11 cellular contexts compared by ENCODE assay signal in the genomic region with DNA sequence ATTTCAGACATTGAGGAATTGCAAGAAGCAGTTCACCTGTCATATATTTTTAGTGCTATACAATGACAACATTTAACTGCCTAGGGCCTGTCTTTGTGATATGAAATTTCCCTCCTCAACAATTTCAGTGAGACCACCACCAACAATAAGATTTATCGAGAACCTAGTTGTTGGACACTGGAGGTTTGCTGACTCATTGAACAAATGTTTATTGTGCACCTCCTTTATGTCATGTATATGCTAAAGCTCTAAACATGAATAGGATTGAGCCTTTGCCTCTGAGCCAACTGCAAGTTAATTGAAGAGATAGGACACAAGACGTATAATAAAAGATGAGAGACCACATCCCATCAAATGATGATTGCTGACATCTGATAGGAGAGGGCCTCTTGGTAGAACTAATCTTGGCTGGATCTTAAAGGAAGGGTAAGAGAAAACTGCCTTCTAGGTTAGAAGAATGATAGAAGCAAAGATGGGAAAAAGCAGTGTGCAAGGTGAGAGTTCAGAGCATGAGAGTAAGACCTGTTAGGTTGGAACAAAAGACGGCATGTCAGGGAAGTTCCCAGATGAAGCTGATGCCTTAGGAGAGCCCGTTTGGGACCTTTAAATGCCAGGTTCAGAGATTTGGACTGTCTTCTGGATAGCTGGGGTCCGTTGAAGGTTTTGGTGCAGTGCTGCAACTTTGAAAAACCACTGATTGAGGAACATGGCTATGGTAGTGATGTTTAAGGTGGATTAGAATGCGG.
DNase-seq lines count a peak whose midpoint lies in the region; ATAC-seq, FAIRE-seq and TF ChIP-seq lines count a peak whose summit lies in the region.
"Had no signal": no experiment of that assay in that cellular context is flagged by ENCODE, and none has a peak within 500 bp of the region (broad histone marks: within the 10 kb centered on the region; RNA-seq: fewer than 3 reads in every experiment).

No MANE protein-coding gene starts in this region.

- peak overlapping the region; percentile 90 for H3K27ac Mint-ChIP-seq in activated naive CD4-positive, alpha-beta T cell treated with anti-CD3 and anti-CD28 coated beads for 36 hours
- H3K27ac Mint-ChIP-seq in activated CD4-positive, alpha-beta memory T cell treated with anti-CD3 and anti-CD28 coated beads, Interleukin-2, amount 10 ng/mL, durations not matched to agents 7 days and 5 days: peak overlapping the region; percentile 40

- TF ChIP-seq EP300 in HepG2 (IDR thresholded peaks at IDR 0.05; ENCODE audit: low read depth in 2 of 2, low read length in 2 of 2) (no peak), HepG2 (CRISPR knock-in tag; IDR thresholded peaks at IDR 0.05; ENCODE audit: borderline replicate concordance) (no peak), suprapubic skin (IDR thresholded peaks at IDR 0.05) (no peak)

- in situ Hi-C loops in HepG2 (cut with HindIII; ENCODE audit: extremely low pct_ligation_motif_present, low pct_unique_long_range_greater_than_20kb): no loop called here

- H3K36me3 ChIP-seq in HepG2 (replicated peaks in 1 of 2; ENCODE audit: control insufficient read depth in 1 of 2, insufficient read depth in 2 of 2, low read length in 2 of 2) (peaks cover 16 to 43% of the 10 kb centered on the region in 2 experiments), suprapubic skin (no peaks in the 10 kb centered on the region)

- peak overlapping the region; percentile 46 for H3K9ac ChIP-seq in HepG2 (ENCODE audit: insufficient read depth, low read depth, low read length)

- H3K4me2 ChIP-seq in HepG2 (ENCODE audit: low read depth, low read length): peak overlapping the region; percentile 75

- H3K4me1 Mint-ChIP-seq in activated naive CD4-positive, alpha-beta T cell treated with anti-CD3 and anti-CD28 coated beads for 36 hours (ENCODE audit: low read depth): peaks cover 85% of the 10 kb centered on the region
- peaks cover 67% of the 10 kb centered on the region for H3K4me1 Mint-ChIP-seq in activated CD4-positive, alpha-beta memory T cell treated with anti-CD3 and anti-CD28 coated beads, Interleukin-2, amount 10 ng/mL, durations not matched to agents 7 days and 5 days

- no peak for TF ChIP-seq RAD21 in HepG2 (CRISPR knock-in tag; IDR thresholded peaks at IDR 0.05)

- H3K4me1 ChIP-seq in HepG2 (ENCODE audit: insufficient read depth, low read length) (peaks cover 88% of the 10 kb centered on the region), suprapubic skin (peaks cover 53% of the 10 kb centered on the region)

- peaks cover 58% of the 10 kb centered on the region for H4K20me1 ChIP-seq in HepG2 (ENCODE audit: insufficient read depth, low read length)

- H3K9me3 Mint-ChIP-seq in activated naive CD4-positive, alpha-beta T cell treated with anti-CD3 and anti-CD28 coated beads for 36 hours: no peaks in the 10 kb centered on the region
- no peaks in the 10 kb centered on the region for H3K9me3 Mint-ChIP-seq in activated CD4-positive, alpha-beta memory T cell treated with anti-CD3 and anti-CD28 coated beads, Interleukin-2, amount 10 ng/mL, durations not matched to agents 7 days and 5 days

- H2AFZ ChIP-seq in HepG2 (ENCODE audit: low read length): no peak overlapping the region

- H3K27me3 ChIP-seq in HepG2 (ENCODE audit: control insufficient read depth in 1 of 2, insufficient read depth in 2 of 2, low read length in 2 of 2) (no peaks in the 10 kb centered on the region), suprapubic skin (no peaks in the 10 kb centered on the region)
- H3K27me3 ChIP-seq: SJCRH30 had no signal

- H3K27me3 Mint-ChIP-seq in activated naive CD4-positive, alpha-beta T cell treated with anti-CD3 and anti-CD28 coated beads for 36 hours (ENCODE audit: low read depth): no peaks in the 10 kb centered on the region
- H3K27me3 Mint-ChIP-seq in activated CD4-positive, alpha-beta memory T cell treated with anti-CD3 and anti-CD28 coated beads, Interleukin-2, amount 10 ng/mL, durations not matched to agents 7 days and 5 days: no peaks in the 10 kb centered on the region

- no peak for FAIRE-seq in HepG2 (lab: Jason Lieb, UNC)

- TF ChIP-seq CTCF in HepG2 (CRISPR knock-in tag; IDR thresholded peaks at IDR 0.05): no peak
- TF ChIP-seq CTCF in suprapubic skin (IDR thresholded peaks at IDR 0.05): no peak

- no peak for DNase-seq in activated naive CD4-positive, alpha-beta T cell treated with anti-CD3 and anti-CD28 coated beads for 36 hours
- DNase-seq in activated naive CD4-positive, alpha-beta T cell treated with anti-CD3 and anti-CD28 coated beads, Interleukin-2, amount 50 U/mL, for 16 hours: no peak
- no peak for DNase-seq in activated CD4-positive, alpha-beta memory T cell treated with anti-CD3 and anti-CD28 coated beads, Interleukin-2, amount 10 ng/mL, durations not matched to agents 7 days and 5 days
- DNase-seq in HepG2 (ENCODE audit: low spot score): no peak
- DNase-seq in suprapubic skin (ENCODE audit: low spot score in 2 of 2): no peak
- no peak for DNase-seq in substantia nigra (lab: John Stamatoyannopoulos, UW)
- DNase-seq in effector CD4-positive, alpha-beta T cell: no peak
- DNase-seq: C1 segment of cervical spinal cord, NCI-H2227 treated with DMSO at 0.1 percent for 48 hours, SJCRH30 had no signal

- H3K4me3 Mint-ChIP-seq in activated naive CD4-positive, alpha-beta T cell treated with anti-CD3 and anti-CD28 coated beads for 36 hours: peak overlapping the region; percentile 27
- H3K4me3 Mint-ChIP-seq in activated CD4-positive, alpha-beta memory T cell treated with anti-CD3 and anti-CD28 coated beads, Interleukin-2, amount 10 ng/mL, durations not matched to agents 7 days and 5 days: no peak overlapping the region

- peak overlapping the region; percentile 92 for H3K27ac ChIP-seq in HepG2 (ENCODE audit: extremely low read length, insufficient read depth, low read length)
- H3K27ac ChIP-seq in suprapubic skin: peak overlapping the region; percentile 13
- H3K27ac ChIP-seq in substantia nigra (ENCODE audit: low read depth, low read length, poor library complexity, severe bottlenecking): no peak overlapping the region
- H3K27ac ChIP-seq: SJCRH30 had no signal

- WGBS in HepG2 (ENCODE audit: low lambda C conversion rate): 74% methylated on average over 6 of the region's 6 CpGs
- WGBS in suprapubic skin: 78% methylated on average over 6 of the region's 6 CpGs

- POLR2A ChIA-PET in activated CD4-positive, alpha-beta memory T cell treated with anti-CD3 and anti-CD28 coated beads, Interleukin-2, amount 10 ng/mL, durations not matched to agents 7 days and 5 days (lab: Charles Lee): interaction anchor here (1.6 to 2.9 kb wide), 5 partner anchors 9 to 31 kb away, joined by 6 to 29 read pairs (median 22); no protein-coding TSS in a partner anchor
- POLR2A ChIA-PET in HepG2 (lab: Yijun Ruan, JAX): interaction anchor here (0.8 to 3.0 kb wide), 15 partner anchors 9 to 37 kb away, joined by 3 to 42 read pairs (median 5); no protein-coding TSS in a partner anchor

- TF ChIP-seq POLR2A in HepG2 (IDR thresholded peaks at IDR 0.05; ENCODE audit: insufficient read depth in 1 of 2, low read depth in 2 of 2, low read length in 2 of 2): 0 out of 4 replicates have a peak, but pooled peaks of 1 of the 2 experiments have one; percentile 19
- TF ChIP-seq POLR2A in suprapubic skin (IDR thresholded peaks at IDR 0.05): no peak

- intact Hi-C loops in activated naive CD4-positive, alpha-beta T cell treated with anti-CD3 and anti-CD28 coated beads for 36 hours (cut with micrococcal nuclease): no loop called here
- intact Hi-C loops in HepG2 (cut with micrococcal nuclease; ENCODE audit: unreplicated experiment): no loop called here

- peaks cover 99% of the 10 kb centered on the region for H3K79me2 ChIP-seq in HepG2 (ENCODE audit: insufficient read depth, low read length)

- no TSS peak for BruUV-seq in HepG2 (replicated peaks; lab: Mats Ljungman, UMichigan)

- H3K9me3 ChIP-seq in HepG2 (ENCODE audit: low read length) (no peaks in the 10 kb centered on the region), suprapubic skin (no peaks in the 10 kb centered on the region)
- H3K9me3 ChIP-seq: SJCRH30 had no signal

- H3K4me3 ChIP-seq in HepG2 (replicated peaks in 1 of 3; ENCODE audit: insufficient read depth in 1 of 3, low read depth in 2 of 3, low read length in 3 of 3) (peak overlapping the region in 1 of 3 experiments; percentile 55; a peak in 1 of 6 replicates), suprapubic skin (no peak overlapping the region)
- H3K4me3 ChIP-seq: SJCRH30 had no signal

- no peaks in the 10 kb centered on the region for H3K36me3 Mint-ChIP-seq in activated naive CD4-positive, alpha-beta T cell treated with anti-CD3 and anti-CD28 coated beads for 36 hours (ENCODE audit: low read depth)
- peaks cover 44% of the 10 kb centered on the region for H3K36me3 Mint-ChIP-seq in activated CD4-positive, alpha-beta memory T cell treated with anti-CD3 and anti-CD28 coated beads, Interleukin-2, amount 10 ng/mL, durations not matched to agents 7 days and 5 days (ENCODE audit: low read depth)

- CTCF ChIA-PET in activated naive CD4-positive, alpha-beta T cell treated with anti-CD3 and anti-CD28 coated beads for 36 hours (lab: Charles Lee): interaction anchor here (0.8 to 1.9 kb wide), 6 partner anchors 9 to 48 kb away, joined by 3 to 7 read pairs (median 5); no protein-coding TSS in a partner anchor
- CTCF ChIA-PET in activated CD4-positive, alpha-beta memory T cell treated with anti-CD3 and anti-CD28 coated beads, Interleukin-2, amount 10 ng/mL, durations not matched to agents 7 days and 5 days (lab: Charles Lee): interaction anchor here (0.5 to 1.5 kb wide), 6 partner anchors 10 to 75 kb away, joined by 3 to 5 read pairs (median 3); no protein-coding TSS in a partner anchor
- CTCF ChIA-PET in HepG2 (lab: Yijun Ruan, JAX; ENCODE audit: low intra/inter-chr PET ratio, low total read pairs): interaction anchor here (1.3 kb wide), 1 partner anchor 11 kb away, joined by 3 read pairs; no protein-coding TSS in a partner anchor

- ATAC-seq in HepG2 (no peak), GM19351 (IDR thresholded peaks at IDR 0.05; ENCODE audit: unreplicated experiment) (no peak)

TF ChIP-seq in HepG2, 621 proteins besides CTCF, POLR2A, EP300 and RAD21 (continues in another document):
- TF ChIP-seq DNMT3B (CRISPR knock-in tag; conservative IDR thresholded peaks at IDR 0.05): peak; percentile 51; the same call in 1 of the 2 replicates
- TF ChIP-seq SP5 (CRISPR knock-in tag; IDR thresholded peaks at IDR 0.05; ENCODE audit: borderline replicate concordance, low read depth): no peak
- TF ChIP-seq ZNF317 (CRISPR knock-in tag; IDR thresholded peaks at IDR 0.05): no peak
- no peak for TF ChIP-seq GATA4 (IDR thresholded peaks at IDR 0.05; ENCODE audit: borderline replicate concordance, low read depth)
- no peak for TF ChIP-seq CEBPG (CRISPR knock-in tag; IDR thresholded peaks at IDR 0.05)
